In the genomic region with DNA sequence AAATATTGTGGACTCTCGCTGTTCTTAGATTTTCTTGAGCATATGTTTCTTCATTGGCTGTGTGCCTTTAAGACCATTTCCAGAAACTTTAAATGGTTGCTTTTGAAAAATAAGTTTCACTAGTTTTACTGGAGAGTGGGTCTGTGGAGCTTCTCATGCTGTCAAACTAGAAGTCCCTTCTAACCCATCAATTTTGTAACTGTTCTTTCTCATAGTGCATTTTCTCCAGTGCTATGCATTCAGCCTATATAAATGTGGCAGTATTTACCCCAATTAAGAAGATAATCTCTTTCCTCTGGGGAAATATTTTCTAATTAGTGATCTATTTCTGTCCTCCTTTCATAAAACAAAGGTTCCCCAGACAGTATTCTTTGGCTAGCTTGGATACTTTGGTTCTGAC, we compare ENCODE assay signal across 10 cellular contexts.
DNase-seq lines count a peak whose midpoint lies in the region; ATAC-seq and TF ChIP-seq lines count a peak whose summit lies in the region.
"Had no signal": no experiment of that assay in that cellular context is flagged by ENCODE, and none has a peak within 500 bp of the region (broad histone marks: within the 10 kb centered on the region; RNA-seq: fewer than 3 reads in every experiment).

No MANE protein-coding gene starts in this region.

- no peaks in the 10 kb centered on the region for H3K9me2 ChIP-seq in PC-3 (replicated peaks; ENCODE audit: low read length)

- peaks cover 8% of the 10 kb centered on the region for H3K9me3 ChIP-seq in CD4-positive, alpha-beta T cell (ENCODE audit: control insufficient read depth, low read length)
- H3K9me3 ChIP-seq in PC-3 (ENCODE audit: low read length) = peaks cover 10% of the 10 kb centered on the region
- H3K9me3 ChIP-seq in mesenchymal stem cell (ENCODE audit: control insufficient read depth, low read length) = peaks cover 34% of the 10 kb centered on the region
- H3K9me3 ChIP-seq in gastrocnemius medialis = no peaks in the 10 kb centered on the region

- no peak overlapping the region for H2BK15ac ChIP-seq in mesenchymal stem cell (ENCODE audit: low read depth, poor library complexity, severe bottlenecking)

- H4K8ac ChIP-seq in mesenchymal stem cell (ENCODE audit: low read length) = no peak overlapping the region

- in situ Hi-C loops in gastrocnemius medialis (cut with MboI; ENCODE audit: low sequenced_read_pairs in 4 of 4) = loop anchor here in 1 of 4 donors (10.0 kb wide), 1 partner anchor 62 kb away; no protein-coding TSS in a partner anchor

- H3K4me3 ChIP-seq in PC-3 (ENCODE audit: low read length) = no peak overlapping the region
- no peak overlapping the region for H3K4me3 ChIP-seq in mesenchymal stem cell (ENCODE audit: insufficient read depth in 1 of 2, low read depth in 1 of 2, low read length in 2 of 2)
- H3K4me3 ChIP-seq in gastrocnemius medialis = no peak overlapping the region

- POLR2A ChIA-PET in CD4-positive, alpha-beta T cell (lab: Charles Lee) = interaction anchor here (0.9 to 1.2 kb wide), 2 partner anchors 11 to 142 kb away, joined by 3 to 4 read pairs; no protein-coding TSS in a partner anchor
- POLR2A ChIA-PET in PC-3 (lab: Charles Lee; ENCODE audit: unreplicated experiment) = no interaction called here
- POLR2A ChIA-PET in activated CD4-positive, alpha-beta memory T cell treated with anti-CD3 and anti-CD28 coated beads for 36 hours (lab: Charles Lee) = no interaction called here

- H3K27ac Mint-ChIP-seq in CD4-positive, alpha-beta T cell = peak overlapping the region; percentile 46
- no peak overlapping the region for H3K27ac Mint-ChIP-seq in activated CD4-positive, alpha-beta memory T cell treated with anti-CD3 and anti-CD28 coated beads for 36 hours

- H4K91ac ChIP-seq in mesenchymal stem cell (ENCODE audit: low read length) = no peak overlapping the region

- H3F3A ChIP-seq in PC-3 (ENCODE audit: low read length, unreplicated experiment) = no peaks in the 10 kb centered on the region

- H4K20me1 ChIP-seq in PC-3 (ENCODE audit: low read length) = no peaks in the 10 kb centered on the region

- peaks cover 63% of the 10 kb centered on the region for H3K36me3 Mint-ChIP-seq in CD4-positive, alpha-beta T cell (ENCODE audit: low read depth)
- H3K36me3 Mint-ChIP-seq in activated CD4-positive, alpha-beta memory T cell treated with anti-CD3 and anti-CD28 coated beads for 36 hours = peaks cover 32% of the 10 kb centered on the region

- H3K9me3 Mint-ChIP-seq in CD4-positive, alpha-beta T cell = peaks cover 15% of the 10 kb centered on the region
- H3K9me3 Mint-ChIP-seq in activated CD4-positive, alpha-beta memory T cell treated with anti-CD3 and anti-CD28 coated beads for 36 hours = peaks cover 29% of the 10 kb centered on the region

- no peak overlapping the region for H3K14ac ChIP-seq in mesenchymal stem cell (ENCODE audit: low read length in 2 of 2)

- no peak for ATAC-seq in CD4-positive, alpha-beta T cell (ENCODE audit: poor library complexity)
- ATAC-seq in PC-3 = no peak
- no peak for ATAC-seq in gastrocnemius medialis

- H2BK12ac ChIP-seq in mesenchymal stem cell (ENCODE audit: low read length in 2 of 2) = no peak overlapping the region

- H2BK120ac ChIP-seq in mesenchymal stem cell (ENCODE audit: low read depth, low read length) = no peak overlapping the region

- H3K4me1 ChIP-seq in PC-3 (ENCODE audit: insufficient read depth, low read length) (peaks cover 15% of the 10 kb centered on the region), mesenchymal stem cell (ENCODE audit: control insufficient read depth, insufficient read depth, low read depth, low read length) (no peaks in the 10 kb centered on the region), gastrocnemius medialis (peaks cover 26 to 34% of the 10 kb centered on the region in 2 donors)

- H3K4ac ChIP-seq in mesenchymal stem cell (ENCODE audit: low read depth in 1 of 2, low read length in 2 of 2) = no peak overlapping the region

- CTCF ChIA-PET in CD4-positive, alpha-beta T cell (lab: Charles Lee) = interaction anchor here (0.7 to 1.8 kb wide), 4 partner anchors 10 to 387 kb away, joined by 3 to 4 read pairs (median 4); no protein-coding TSS in a partner anchor
- CTCF ChIA-PET in PC-3 (lab: Charles Lee) = interaction anchor here (0.5 to 0.7 kb wide), 2 partner anchors 156 to 179 kb away, joined by 4 to 6 read pairs; partner anchors contain the start of gene RHOG
- CTCF ChIA-PET in activated CD4-positive, alpha-beta memory T cell treated with anti-CD3 and anti-CD28 coated beads for 36 hours (lab: Charles Lee) = interaction anchor here (0.7 to 2.3 kb wide), 5 partner anchors 13 to 639 kb away, joined by 3 to 11 read pairs (median 3); no protein-coding TSS in a partner anchor

- no TSS peak for BruUV-seq in PC-3 (replicated peaks; lab: Mats Ljungman, UMichigan)

- H2BK5ac ChIP-seq in mesenchymal stem cell (ENCODE audit: low read depth, low read length, poor library complexity, severe bottlenecking) = no peak overlapping the region

- 100% methylated on average over 1 of the region's 1 CpG for WGBS in mesenchymal stem cell

- H3K27me3 ChIP-seq in CD4-positive, alpha-beta T cell (ENCODE audit: control insufficient read depth, insufficient read depth, low read length) = no peaks in the 10 kb centered on the region
- H3K27me3 ChIP-seq in PC-3 (ENCODE audit: low read length) (no peaks in the 10 kb centered on the region), mesenchymal stem cell (ENCODE audit: control insufficient read depth in 1 of 2, insufficient read depth in 1 of 2, low read length in 2 of 2) (no peaks in the 10 kb centered on the region), gastrocnemius medialis (no peaks in the 10 kb centered on the region)

- no peak for DNase-seq in CD4-positive, alpha-beta T cell
- DNase-seq in PC-3 (no peak), mesenchymal stem cell (peak; percentile 8), gastrocnemius medialis (no peak), caudate nucleus (lab: John Stamatoyannopoulos, UW) (no peak)
- no peak for DNase-seq in activated CD4-positive, alpha-beta T cell treated with anti-CD3 and anti-CD28 coated beads for 48 hours
- no peak for DNase-seq in activated CD4-positive, alpha-beta memory T cell treated with anti-CD3 and anti-CD28 coated beads for 36 hours
- DNase-seq: DMS53 had no signal

- H3K79me2 ChIP-seq in PC-3 (ENCODE audit: low read length) = no peaks in the 10 kb centered on the region

- H2AK5ac ChIP-seq in mesenchymal stem cell (ENCODE audit: low read length, severe bottlenecking) = no peak overlapping the region

- H3K4me2 ChIP-seq in PC-3 (ENCODE audit: low read length) (no peak overlapping the region), mesenchymal stem cell (ENCODE audit: low read length, poor library complexity, severe bottlenecking) (no peak overlapping the region)

- H3K23ac ChIP-seq in mesenchymal stem cell (ENCODE audit: low read length in 2 of 2) = no peak overlapping the region

- H3K4me1 Mint-ChIP-seq in CD4-positive, alpha-beta T cell (ENCODE audit: low read depth) = peaks cover 68% of the 10 kb centered on the region
- H3K4me1 Mint-ChIP-seq in activated CD4-positive, alpha-beta memory T cell treated with anti-CD3 and anti-CD28 coated beads for 36 hours (ENCODE audit: low read depth) = peaks cover 33% of the 10 kb centered on the region

- peak overlapping the region; percentile 11 for H3K4me3 Mint-ChIP-seq in CD4-positive, alpha-beta T cell
- H3K4me3 Mint-ChIP-seq in activated CD4-positive, alpha-beta memory T cell treated with anti-CD3 and anti-CD28 coated beads for 36 hours = no peak overlapping the region
- H3K4me3 Mint-ChIP-seq: IgD-negative memory B cell had no signal

- no peak for TF ChIP-seq CTCF in CD4-positive, alpha-beta T cell (IDR thresholded peaks at IDR 0.05)
- TF ChIP-seq CTCF in PC-3 (conservative IDR thresholded peaks at IDR 0.05; ENCODE audit: low read depth, low read length) (no peak), gastrocnemius medialis (IDR thresholded peaks at IDR 0.05 in 4 of 5, conservative IDR thresholded peaks at IDR 0.05 in 1 of 5) (no peak)

- no peak overlapping the region for H3K27ac ChIP-seq in CD4-positive, alpha-beta T cell (ENCODE audit: low read depth, low read length)
- H3K27ac ChIP-seq in PC-3 (ENCODE audit: low read length) = peak overlapping the region; percentile 48
- H3K27ac ChIP-seq in mesenchymal stem cell (ENCODE audit: low read length, poor library complexity, severe bottlenecking) = no peak overlapping the region
- peak overlapping the region in 3 of 4 donors; percentile 18 to 59 (median 28) for H3K27ac ChIP-seq in gastrocnemius medialis
- no peak overlapping the region for H3K27ac ChIP-seq in caudate nucleus (ENCODE audit: low read depth, low read length)
- H3K27ac ChIP-seq: 22Rv1 had no signal

- no peak overlapping the region for H3K18ac ChIP-seq in mesenchymal stem cell (ENCODE audit: low read depth in 1 of 2, low read length in 2 of 2)

- H3K79me1 ChIP-seq in mesenchymal stem cell (replicated peaks; ENCODE audit: low read length, poor library complexity, severe bottlenecking) = peaks cover 30% of the 10 kb centered on the region

- no peak for TF ChIP-seq POLR2A in gastrocnemius medialis (IDR thresholded peaks at IDR 0.05)

- peaks cover 4% of the 10 kb centered on the region; the same call in 1 of the 2 replicates for H3K36me3 ChIP-seq in PC-3 (ENCODE audit: low read depth, low read length)
- no peaks in the 10 kb centered on the region for H3K36me3 ChIP-seq in mesenchymal stem cell (ENCODE audit: control insufficient read depth in 1 of 2, insufficient read depth in 2 of 2, low read depth in 1 of 2, low read length in 2 of 2)
- H3K36me3 ChIP-seq in gastrocnemius medialis = no peaks in the 10 kb centered on the region

- intact Hi-C loops in CD4-positive, alpha-beta T cell (cut with DNase I, micrococcal nuclease) = no loop called here
- intact Hi-C loops in PC-3 (cut with micrococcal nuclease) = no loop called here
- intact Hi-C loops in gastrocnemius medialis (cut with DNase I; ENCODE audit: low total_unique reads) = no loop called here
- intact Hi-C loops in activated CD4-positive, alpha-beta memory T cell treated with anti-CD3 and anti-CD28 coated beads for 36 hours (cut with micrococcal nuclease) = loop anchor here (5.0 kb wide), 1 partner anchor 36 kb away; no protein-coding TSS in a partner anchor

- no peaks in the 10 kb centered on the region for H3K27me3 Mint-ChIP-seq in CD4-positive, alpha-beta T cell
- H3K27me3 Mint-ChIP-seq in activated CD4-positive, alpha-beta memory T cell treated with anti-CD3 and anti-CD28 coated beads for 36 hours = no peaks in the 10 kb centered on the region
- H3K27me3 Mint-ChIP-seq: IgD-negative memory B cell had no signal

- H3K9ac ChIP-seq in PC-3 (ENCODE audit: low read length) = no peak overlapping the region
- H3K9ac ChIP-seq in mesenchymal stem cell (ENCODE audit: low read length) = no peak overlapping the region

- H2AFZ ChIP-seq in PC-3 (ENCODE audit: low read length) = no peak overlapping the region
- no peak overlapping the region for H2AFZ ChIP-seq in mesenchymal stem cell (ENCODE audit: low read depth, low read length)

Comparison
In these comparisons a context has a peak if more than half of its experiments do, and no peak if none do; other contexts are left out.
1. H3K27ac ChIP-seq: peak in PC-3 (single experiment) and gastrocnemius medialis (3 of 4); none in CD4-positive, alpha-beta T cell (single experiment), mesenchymal stem cell (single experiment) and caudate nucleus (single experiment).